22 cellular contexts compared by ENCODE assay signal in genomic region chr9:72691671-72692070, GRCh38.
"Had no signal": no experiment of that assay in that cellular context is flagged by ENCODE, and none has a peak within 500 bp of the region (broad histone marks: within the 10 kb centered on the region; RNA-seq: fewer than 3 reads in every experiment).

No MANE protein-coding gene starts in this region.

- H3K4me1 ChIP-seq: SJSA1 had no signal

- H3K27ac ChIP-seq: SJSA1, SK-N-MC had no signal

- DNase-seq: IMR-90, Karpas-422, KG1, MG63, NCI-H1092, NCI-H1105 treated with DMSO at 0.1 percent for 48 hours, NCI-H1417 treated with DMSO at 0.1 percent for 48 hours, NCI-H146, NCI-H1694 treated with DMSO at 0.1 percent for 48 hours, NCI-H1930, NCI-H2081, NCI-H2107, NCI-H2227 treated with DMSO at 0.1 percent for 48 hours, NCI-H524, NCI-H526 treated with DMSO at 0.1 percent for 48 hours, NCI-H774, Right ventricle myocardium superior, RPMI8226, SIG-M5 had no signal

- H3K36me3 ChIP-seq: MG63, SJSA1 had no signal

- H3K27me3 ChIP-seq: MG63 had no signal

- H3K9me3 ChIP-seq: MG63, SJSA1 had no signal

- H3K4me3 ChIP-seq: MG63, SJSA1, SK-N-MC had no signal

- ATAC-seq: HepG2 had no signal
